Comparison of ENCODE assay signal across 1 cellular context in the genomic region with DNA sequence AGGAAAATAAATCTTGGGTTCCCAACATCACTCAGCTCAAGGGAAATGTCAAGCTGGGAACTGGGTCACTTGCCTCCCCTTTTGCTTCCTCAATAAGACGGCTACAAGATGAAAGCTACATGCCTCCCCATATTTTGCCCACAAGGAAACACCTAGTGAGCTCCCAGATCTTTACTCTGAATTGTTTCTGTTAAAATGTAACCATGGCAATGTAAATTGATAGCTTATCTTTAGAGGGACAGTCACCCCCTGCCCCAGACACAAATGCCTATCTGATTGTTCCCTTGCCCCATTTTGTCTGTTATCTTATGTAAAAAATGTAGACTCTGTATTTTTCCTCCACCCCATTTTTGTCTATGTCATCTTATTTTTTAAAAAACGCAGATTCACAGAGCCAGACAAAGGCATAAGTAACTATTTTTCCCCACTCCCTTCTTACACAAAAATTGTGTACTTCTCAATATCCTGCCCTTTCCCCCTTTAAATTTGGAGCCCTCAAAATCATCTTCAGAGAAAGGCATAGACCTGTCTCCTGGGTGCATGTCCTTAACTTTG.
TF ChIP-seq lines count a peak whose summit lies in the region.

No MANE protein-coding gene starts in this region.

TF ChIP-seq in GM23338, 12 proteins besides CTCF, POLR2A, EP300 and RAD21 (continued from another document):
- TF ChIP-seq, protein P1, sequence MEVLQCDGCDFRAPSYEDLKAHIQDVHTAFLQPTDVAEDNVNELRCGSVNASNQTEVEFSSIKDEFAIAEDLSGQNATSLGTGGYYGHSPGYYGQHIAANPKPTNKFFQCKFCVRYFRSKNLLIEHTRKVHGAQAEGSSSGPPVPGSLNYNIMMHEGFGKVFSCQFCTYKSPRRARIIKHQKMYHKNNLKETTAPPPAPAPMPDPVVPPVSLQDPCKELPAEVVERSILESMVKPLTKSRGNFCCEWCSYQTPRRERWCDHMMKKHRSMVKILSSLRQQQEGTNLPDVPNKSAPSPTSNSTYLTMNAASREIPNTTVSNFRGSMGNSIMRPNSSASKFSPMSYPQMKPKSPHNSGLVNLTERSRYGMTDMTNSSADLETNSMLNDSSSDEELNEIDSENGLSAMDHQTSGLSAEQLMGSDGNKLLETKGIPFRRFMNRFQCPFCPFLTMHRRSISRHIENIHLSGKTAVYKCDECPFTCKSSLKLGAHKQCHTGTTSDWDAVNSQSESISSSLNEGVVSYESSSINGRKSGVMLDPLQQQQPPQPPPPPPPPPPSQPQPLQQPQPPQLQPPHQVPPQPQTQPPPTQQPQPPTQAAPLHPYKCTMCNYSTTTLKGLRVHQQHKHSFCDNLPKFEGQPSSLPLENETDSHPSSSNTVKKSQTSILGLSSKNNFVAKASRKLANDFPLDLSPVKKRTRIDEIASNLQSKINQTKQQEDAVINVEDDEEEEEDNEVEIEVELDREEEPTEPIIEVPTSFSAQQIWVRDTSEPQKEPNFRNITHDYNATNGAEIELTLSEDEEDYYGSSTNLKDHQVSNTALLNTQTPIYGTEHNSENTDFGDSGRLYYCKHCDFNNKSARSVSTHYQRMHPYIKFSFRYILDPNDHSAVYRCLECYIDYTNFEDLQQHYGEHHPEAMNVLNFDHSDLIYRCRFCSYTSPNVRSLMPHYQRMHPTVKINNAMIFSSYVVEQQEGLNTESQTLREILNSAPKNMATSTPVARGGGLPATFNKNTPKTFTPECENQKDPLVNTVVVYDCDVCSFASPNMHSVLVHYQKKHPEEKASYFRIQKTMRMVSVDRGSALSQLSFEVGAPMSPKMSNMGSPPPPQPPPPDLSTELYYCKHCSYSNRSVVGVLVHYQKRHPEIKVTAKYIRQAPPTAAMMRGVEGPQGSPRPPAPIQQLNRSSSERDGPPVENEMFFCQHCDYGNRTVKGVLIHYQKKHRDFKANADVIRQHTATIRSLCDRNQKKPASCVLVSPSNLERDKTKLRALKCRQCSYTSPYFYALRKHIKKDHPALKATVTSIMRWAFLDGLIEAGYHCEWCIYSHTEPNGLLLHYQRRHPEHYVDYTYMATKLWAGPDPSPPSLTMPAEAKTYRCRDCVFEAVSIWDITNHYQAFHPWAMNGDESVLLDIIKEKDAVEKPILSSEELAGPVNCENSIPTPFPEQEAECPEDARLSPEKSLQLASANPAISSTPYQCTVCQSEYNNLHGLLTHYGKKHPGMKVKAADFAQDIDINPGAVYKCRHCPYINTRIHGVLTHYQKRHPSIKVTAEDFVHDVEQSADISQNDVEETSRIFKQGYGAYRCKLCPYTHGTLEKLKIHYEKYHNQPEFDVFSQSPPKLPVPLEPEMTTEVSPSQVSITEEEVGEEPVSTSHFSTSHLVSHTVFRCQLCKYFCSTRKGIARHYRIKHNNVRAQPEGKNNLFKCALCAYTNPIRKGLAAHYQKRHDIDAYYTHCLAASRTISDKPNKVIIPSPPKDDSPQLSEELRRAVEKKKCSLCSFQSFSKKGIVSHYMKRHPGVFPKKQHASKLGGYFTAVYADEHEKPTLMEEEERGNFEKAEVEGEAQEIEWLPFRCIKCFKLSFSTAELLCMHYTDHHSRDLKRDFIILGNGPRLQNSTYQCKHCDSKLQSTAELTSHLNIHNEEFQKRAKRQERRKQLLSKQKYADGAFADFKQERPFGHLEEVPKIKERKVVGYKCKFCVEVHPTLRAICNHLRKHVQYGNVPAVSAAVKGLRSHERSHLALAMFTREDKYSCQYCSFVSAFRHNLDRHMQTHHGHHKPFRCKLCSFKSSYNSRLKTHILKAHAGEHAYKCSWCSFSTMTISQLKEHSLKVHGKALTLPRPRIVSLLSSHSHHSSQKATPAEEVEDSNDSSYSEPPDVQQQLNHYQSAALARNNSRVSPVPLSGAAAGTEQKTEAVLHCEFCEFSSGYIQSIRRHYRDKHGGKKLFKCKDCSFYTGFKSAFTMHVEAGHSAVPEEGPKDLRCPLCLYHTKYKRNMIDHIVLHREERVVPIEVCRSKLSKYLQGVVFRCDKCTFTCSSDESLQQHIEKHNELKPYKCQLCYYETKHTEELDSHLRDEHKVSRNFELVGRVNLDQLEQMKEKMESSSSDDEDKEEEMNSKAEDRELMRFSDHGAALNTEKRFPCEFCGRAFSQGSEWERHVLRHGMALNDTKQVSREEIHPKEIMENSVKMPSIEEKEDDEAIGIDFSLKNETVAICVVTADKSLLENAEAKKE (CRISPR knock-in tag; IDR thresholded peaks at IDR 0.05), result no peak
- TF ChIP-seq, protein P2, sequence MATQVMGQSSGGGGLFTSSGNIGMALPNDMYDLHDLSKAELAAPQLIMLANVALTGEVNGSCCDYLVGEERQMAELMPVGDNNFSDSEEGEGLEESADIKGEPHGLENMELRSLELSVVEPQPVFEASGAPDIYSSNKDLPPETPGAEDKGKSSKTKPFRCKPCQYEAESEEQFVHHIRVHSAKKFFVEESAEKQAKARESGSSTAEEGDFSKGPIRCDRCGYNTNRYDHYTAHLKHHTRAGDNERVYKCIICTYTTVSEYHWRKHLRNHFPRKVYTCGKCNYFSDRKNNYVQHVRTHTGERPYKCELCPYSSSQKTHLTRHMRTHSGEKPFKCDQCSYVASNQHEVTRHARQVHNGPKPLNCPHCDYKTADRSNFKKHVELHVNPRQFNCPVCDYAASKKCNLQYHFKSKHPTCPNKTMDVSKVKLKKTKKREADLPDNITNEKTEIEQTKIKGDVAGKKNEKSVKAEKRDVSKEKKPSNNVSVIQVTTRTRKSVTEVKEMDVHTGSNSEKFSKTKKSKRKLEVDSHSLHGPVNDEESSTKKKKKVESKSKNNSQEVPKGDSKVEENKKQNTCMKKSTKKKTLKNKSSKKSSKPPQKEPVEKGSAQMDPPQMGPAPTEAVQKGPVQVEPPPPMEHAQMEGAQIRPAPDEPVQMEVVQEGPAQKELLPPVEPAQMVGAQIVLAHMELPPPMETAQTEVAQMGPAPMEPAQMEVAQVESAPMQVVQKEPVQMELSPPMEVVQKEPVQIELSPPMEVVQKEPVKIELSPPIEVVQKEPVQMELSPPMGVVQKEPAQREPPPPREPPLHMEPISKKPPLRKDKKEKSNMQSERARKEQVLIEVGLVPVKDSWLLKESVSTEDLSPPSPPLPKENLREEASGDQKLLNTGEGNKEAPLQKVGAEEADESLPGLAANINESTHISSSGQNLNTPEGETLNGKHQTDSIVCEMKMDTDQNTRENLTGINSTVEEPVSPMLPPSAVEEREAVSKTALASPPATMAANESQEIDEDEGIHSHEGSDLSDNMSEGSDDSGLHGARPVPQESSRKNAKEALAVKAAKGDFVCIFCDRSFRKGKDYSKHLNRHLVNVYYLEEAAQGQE (IDR thresholded peaks at IDR 0.05; ENCODE audit: unreplicated experiment), result no peak
